In the genomic region with DNA sequence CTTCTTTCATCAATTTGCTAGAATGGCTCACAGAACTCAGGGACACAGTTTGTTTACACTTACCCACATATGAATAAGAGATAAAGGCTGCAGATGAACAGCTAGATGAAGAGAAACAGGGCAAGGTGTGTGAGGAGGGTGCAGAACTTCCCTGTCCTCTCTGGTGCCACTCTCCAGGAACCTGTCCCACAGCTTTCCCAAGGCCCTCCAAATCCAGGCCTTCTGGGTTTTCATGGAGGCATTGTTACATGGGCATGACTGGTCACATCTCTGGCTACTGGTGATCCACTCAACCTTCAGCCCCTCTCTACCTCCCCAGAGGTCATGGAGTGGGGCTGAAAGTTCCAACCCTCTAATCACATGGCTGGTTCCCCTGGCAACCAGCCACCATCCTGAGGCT, we compare ENCODE assay signal across 2 cellular contexts.
TF ChIP-seq lines count a peak whose summit lies in the region.

No MANE protein-coding gene starts in this region.

TF ChIP-seq in SK-N-SH, 30 proteins besides CTCF, POLR2A, EP300 and RAD21 (continued from another document):
- TF ChIP-seq, protein P1, sequence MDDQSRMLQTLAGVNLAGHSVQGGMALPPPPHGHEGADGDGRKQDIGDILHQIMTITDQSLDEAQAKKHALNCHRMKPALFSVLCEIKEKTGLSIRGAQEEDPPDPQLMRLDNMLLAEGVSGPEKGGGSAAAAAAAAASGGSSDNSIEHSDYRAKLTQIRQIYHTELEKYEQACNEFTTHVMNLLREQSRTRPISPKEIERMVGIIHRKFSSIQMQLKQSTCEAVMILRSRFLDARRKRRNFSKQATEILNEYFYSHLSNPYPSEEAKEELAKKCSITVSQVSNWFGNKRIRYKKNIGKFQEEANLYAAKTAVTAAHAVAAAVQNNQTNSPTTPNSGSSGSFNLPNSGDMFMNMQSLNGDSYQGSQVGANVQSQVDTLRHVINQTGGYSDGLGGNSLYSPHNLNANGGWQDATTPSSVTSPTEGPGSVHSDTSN (IDR thresholded peaks at IDR 0.05), result no peak
- no peak for TF ChIP-seq TAF1 (IDR thresholded peaks at IDR 0.05; ENCODE audit: borderline replicate concordance, low read depth, low read length)
- no peak for TF ChIP-seq FOSL2 (IDR thresholded peaks at IDR 0.05; ENCODE audit: borderline replicate concordance, low read depth)
- TF ChIP-seq CHD2 (IDR thresholded peaks at IDR 0.05; ENCODE audit: low read length, partially characterized antibody), result no peak
- TF ChIP-seq SIN3A (IDR thresholded peaks at IDR 0.05; ENCODE audit: borderline replicate concordance, low read depth, low read length), result no peak
- no peak for TF ChIP-seq EZH2phosphoT487 (IDR thresholded peaks at IDR 0.05; ENCODE audit: borderline replicate concordance, low read depth)
- no peak for TF ChIP-seq MEF2A (IDR thresholded peaks at IDR 0.05; ENCODE audit: borderline replicate concordance, low read depth)
- TF ChIP-seq, protein P2, sequence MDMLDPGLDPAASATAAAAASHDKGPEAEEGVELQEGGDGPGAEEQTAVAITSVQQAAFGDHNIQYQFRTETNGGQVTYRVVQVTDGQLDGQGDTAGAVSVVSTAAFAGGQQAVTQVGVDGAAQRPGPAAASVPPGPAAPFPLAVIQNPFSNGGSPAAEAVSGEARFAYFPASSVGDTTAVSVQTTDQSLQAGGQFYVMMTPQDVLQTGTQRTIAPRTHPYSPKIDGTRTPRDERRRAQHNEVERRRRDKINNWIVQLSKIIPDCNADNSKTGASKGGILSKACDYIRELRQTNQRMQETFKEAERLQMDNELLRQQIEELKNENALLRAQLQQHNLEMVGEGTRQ (IDR thresholded peaks at IDR 0.05; ENCODE audit: borderline replicate concordance, low read depth, low read length), result no peak
- no peak for TF ChIP-seq FOXJ3 (CRISPR knock-in tag; IDR thresholded peaks at IDR 0.05)
- no peak for TF ChIP-seq GATA2 (CRISPR knock-in tag; IDR thresholded peaks at IDR 0.05)
- TF ChIP-seq POLR2AphosphoS5 (IDR thresholded peaks at IDR 0.05; ENCODE audit: low read depth, low read length), result no peak
- TF ChIP-seq, protein P3, sequence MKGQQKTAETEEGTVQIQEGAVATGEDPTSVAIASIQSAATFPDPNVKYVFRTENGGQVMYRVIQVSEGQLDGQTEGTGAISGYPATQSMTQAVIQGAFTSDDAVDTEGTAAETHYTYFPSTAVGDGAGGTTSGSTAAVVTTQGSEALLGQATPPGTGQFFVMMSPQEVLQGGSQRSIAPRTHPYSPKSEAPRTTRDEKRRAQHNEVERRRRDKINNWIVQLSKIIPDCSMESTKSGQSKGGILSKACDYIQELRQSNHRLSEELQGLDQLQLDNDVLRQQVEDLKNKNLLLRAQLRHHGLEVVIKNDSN (IDR thresholded peaks at IDR 0.05; ENCODE audit: borderline replicate concordance, low read depth), result no peak
- TF ChIP-seq RXRA (IDR thresholded peaks at IDR 0.05; ENCODE audit: borderline replicate concordance, low read depth), result no peak
TF ChIP-seq in SK-N-SH: peak in this region for 0.

TF ChIP-seq in SK-N-SH treated with all-trans-retinoic acid at 6 μM for 48 hours, 23 proteins besides CTCF, POLR2A, EP300 and RAD21 (continued from another document):
- TF ChIP-seq ZNF8 (CRISPR knock-in tag; IDR thresholded peaks at IDR 0.05) (no peak), ZNF565 (CRISPR knock-in tag; conservative IDR thresholded peaks at IDR 0.05; ENCODE audit: low read depth) (no peak), OSR1 (CRISPR knock-in tag; IDR thresholded peaks at IDR 0.05) (no peak), PPARA (CRISPR knock-in tag; IDR thresholded peaks at IDR 0.05; ENCODE audit: borderline replicate concordance) (no peak), ZFP30 (CRISPR knock-in tag; IDR thresholded peaks at IDR 0.05) (no peak), ZC3H10 (CRISPR knock-in tag; IDR thresholded peaks at IDR 0.05) (no peak), ESRRG (CRISPR knock-in tag; IDR thresholded peaks at IDR 0.05) (no peak), ARNTL (CRISPR knock-in tag; IDR thresholded peaks at IDR 0.05; ENCODE audit: borderline replicate concordance, low read depth) (no peak)
- TF ChIP-seq, protein P4, sequence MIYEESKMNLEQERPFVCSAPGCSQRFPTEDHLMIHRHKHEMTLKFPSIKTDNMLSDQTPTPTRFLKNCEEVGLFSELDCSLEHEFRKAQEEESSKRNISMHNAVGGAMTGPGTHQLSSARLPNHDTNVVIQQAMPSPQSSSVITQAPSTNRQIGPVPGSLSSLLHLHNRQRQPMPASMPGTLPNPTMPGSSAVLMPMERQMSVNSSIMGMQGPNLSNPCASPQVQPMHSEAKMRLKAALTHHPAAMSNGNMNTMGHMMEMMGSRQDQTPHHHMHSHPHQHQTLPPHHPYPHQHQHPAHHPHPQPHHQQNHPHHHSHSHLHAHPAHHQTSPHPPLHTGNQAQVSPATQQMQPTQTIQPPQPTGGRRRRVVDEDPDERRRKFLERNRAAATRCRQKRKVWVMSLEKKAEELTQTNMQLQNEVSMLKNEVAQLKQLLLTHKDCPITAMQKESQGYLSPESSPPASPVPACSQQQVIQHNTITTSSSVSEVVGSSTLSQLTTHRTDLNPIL (CRISPR knock-in tag; IDR thresholded peaks at IDR 0.05; ENCODE audit: low read depth), result no peak
- TF ChIP-seq, protein P5, sequence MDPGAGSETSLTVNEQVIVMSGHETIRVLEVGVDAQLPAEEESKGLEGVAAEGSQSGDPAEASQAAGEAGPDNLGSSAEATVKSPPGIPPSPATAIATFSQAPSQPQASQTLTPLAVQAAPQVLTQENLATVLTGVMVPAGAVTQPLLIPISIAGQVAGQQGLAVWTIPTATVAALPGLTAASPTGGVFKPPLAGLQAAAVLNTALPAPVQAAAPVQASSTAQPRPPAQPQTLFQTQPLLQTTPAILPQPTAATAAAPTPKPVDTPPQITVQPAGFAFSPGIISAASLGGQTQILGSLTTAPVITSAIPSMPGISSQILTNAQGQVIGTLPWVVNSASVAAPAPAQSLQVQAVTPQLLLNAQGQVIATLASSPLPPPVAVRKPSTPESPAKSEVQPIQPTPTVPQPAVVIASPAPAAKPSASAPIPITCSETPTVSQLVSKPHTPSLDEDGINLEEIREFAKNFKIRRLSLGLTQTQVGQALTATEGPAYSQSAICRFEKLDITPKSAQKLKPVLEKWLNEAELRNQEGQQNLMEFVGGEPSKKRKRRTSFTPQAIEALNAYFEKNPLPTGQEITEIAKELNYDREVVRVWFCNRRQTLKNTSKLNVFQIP (CRISPR knock-in tag; IDR thresholded peaks at IDR 0.05; ENCODE audit: borderline replicate concordance, low read depth), result no peak
- TF ChIP-seq, protein P6, sequence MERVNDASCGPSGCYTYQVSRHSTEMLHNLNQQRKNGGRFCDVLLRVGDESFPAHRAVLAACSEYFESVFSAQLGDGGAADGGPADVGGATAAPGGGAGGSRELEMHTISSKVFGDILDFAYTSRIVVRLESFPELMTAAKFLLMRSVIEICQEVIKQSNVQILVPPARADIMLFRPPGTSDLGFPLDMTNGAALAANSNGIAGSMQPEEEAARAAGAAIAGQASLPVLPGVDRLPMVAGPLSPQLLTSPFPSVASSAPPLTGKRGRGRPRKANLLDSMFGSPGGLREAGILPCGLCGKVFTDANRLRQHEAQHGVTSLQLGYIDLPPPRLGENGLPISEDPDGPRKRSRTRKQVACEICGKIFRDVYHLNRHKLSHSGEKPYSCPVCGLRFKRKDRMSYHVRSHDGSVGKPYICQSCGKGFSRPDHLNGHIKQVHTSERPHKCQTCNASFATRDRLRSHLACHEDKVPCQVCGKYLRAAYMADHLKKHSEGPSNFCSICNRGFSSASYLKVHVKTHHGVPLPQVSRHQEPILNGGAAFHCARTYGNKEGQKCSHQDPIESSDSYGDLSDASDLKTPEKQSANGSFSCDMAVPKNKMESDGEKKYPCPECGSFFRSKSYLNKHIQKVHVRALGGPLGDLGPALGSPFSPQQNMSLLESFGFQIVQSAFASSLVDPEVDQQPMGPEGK (CRISPR knock-in tag; IDR thresholded peaks at IDR 0.05; ENCODE audit: borderline replicate concordance), result no peak
